ENCODE assay signal across 20 cellular contexts in genomic region chr21:37223804-37224345, GRCh38. TPM values are rescaled to one million over a fixed set of nuclear protein-coding genes. Genes with fewer than 3 reads are reported as not detected.
DNase-seq lines count a peak whose midpoint lies in the region; ATAC-seq and TF ChIP-seq lines count a peak whose summit lies in the region.
"Had no signal": no experiment of that assay in that cellular context is flagged by ENCODE, and none has a peak within 500 bp of the region (broad histone marks: within the 10 kb centered on the region; RNA-seq: fewer than 3 reads in every experiment).

No MANE protein-coding gene starts in this region.

- peak overlapping the region; percentile 21 for H3K4me3 Mint-ChIP-seq in T-helper 2 cell treated with Interferon-gamma antibody and Interleukin-4, amounts not matched to agents 5 μg/mL and 100 μg/mL, for 36 hours
- no peak overlapping the region for H3K4me3 Mint-ChIP-seq in CD4-positive, alpha-beta T cell
- H3K4me3 Mint-ChIP-seq in activated CD8-positive, alpha-beta T cell treated with anti-CD3 and anti-CD28 coated beads for 36 hours: peak overlapping the region; percentile 38
- H3K4me3 Mint-ChIP-seq in endothelial cell (ENCODE audit: unreplicated experiment): peak overlapping the region; percentile 56

- CTCF ChIA-PET in CD4-positive, alpha-beta T cell (lab: Charles Lee): no interaction called here
- CTCF ChIA-PET in activated CD8-positive, alpha-beta T cell treated with anti-CD3 and anti-CD28 coated beads for 36 hours (lab: Charles Lee): no interaction called here

- intact Hi-C loops in CD4-positive, alpha-beta T cell (cut with DNase I, micrococcal nuclease): loop anchor here (5.0 to 10.0 kb wide), 3 partner anchors 152 to 238 kb away; partner anchors contain the start of genes PIGP (in 1 of the 2) and TTC3 (in 1 of the 2)
- intact Hi-C loops in activated CD8-positive, alpha-beta T cell treated with anti-CD3 and anti-CD28 coated beads for 36 hours (cut with micrococcal nuclease): no loop called here
- intact Hi-C loops in posterior vena cava (cut with DNase I): no loop called here

- peaks cover 6% of the 10 kb centered on the region for H3K9me3 Mint-ChIP-seq in T-helper 2 cell treated with Interferon-gamma antibody and Interleukin-4, amounts not matched to agents 5 μg/mL and 100 μg/mL, for 36 hours
- no peaks in the 10 kb centered on the region for H3K9me3 Mint-ChIP-seq in CD4-positive, alpha-beta T cell
- no peaks in the 10 kb centered on the region for H3K9me3 Mint-ChIP-seq in activated CD8-positive, alpha-beta T cell treated with anti-CD3 and anti-CD28 coated beads for 36 hours
- H3K9me3 Mint-ChIP-seq in endothelial cell (ENCODE audit: unreplicated experiment): no peaks in the 10 kb centered on the region

- ATAC-seq in CD4-positive, alpha-beta T cell (ENCODE audit: poor library complexity): no peak
- ATAC-seq in activated CD8-positive, alpha-beta T cell treated with anti-CD3 and anti-CD28 coated beads for 36 hours: no peak

- H3K27me3 ChIP-seq in CD4-positive, alpha-beta T cell (ENCODE audit: control insufficient read depth, insufficient read depth, low read length): no peaks in the 10 kb centered on the region
- H3K27me3 ChIP-seq: MG63 had no signal

- no peak for DNase-seq in T-helper 2 cell treated with Interferon-gamma antibody and Interleukin-4, amounts not matched to agents 5 μg/mL and 100 μg/mL, for 36 hours (ENCODE audit: low spot score)
- DNase-seq in T-helper 2 cell (no peak), endothelial cell (ENCODE audit: low spot score) (no peak), posterior vena cava (ENCODE audit: low spot score) (no peak), HuH-7 (ENCODE audit: low spot score) (no peak), MV-4-11 (lab: John Stamatoyannopoulos, UW) (no peak)
- no peak for DNase-seq in CD4-positive, alpha-beta T cell
- DNase-seq in activated CD8-positive, alpha-beta T cell treated with anti-CD3 and anti-CD28 coated beads for 36 hours: no peak
- DNase-seq: activated CD4-positive, alpha-beta T cell treated with anti-CD3 and anti-CD28 coated beads, Interleukin-2, amount 50 U/mL, for 4 hours; activated T-cell treated with anti-CD3 and anti-CD28 coated beads, Interleukin-2, amount 50 U/mL, for 48 hours; AML-193; cortex of kidney; MG63; NCI-H1436 treated with DMSO at 0.1 percent for 48 hours; NCI-H748 treated with DMSO at 0.1 percent for 48 hours; nucleus accumbens; OCI-M1; stimulated activated CD4-positive, alpha-beta T cell treated with anti-CD3 and anti-CD28 coated beads, Interleukin-12 subunit alpha, Interleukin-12 subunit beta, amount 100 ng/mL, for 4 hours; T-helper 1 cell had no signal

- peaks cover 68% of the 10 kb centered on the region for H3K36me3 Mint-ChIP-seq in T-helper 2 cell treated with Interferon-gamma antibody and Interleukin-4, amounts not matched to agents 5 μg/mL and 100 μg/mL, for 36 hours (ENCODE audit: low read depth)
- H3K36me3 Mint-ChIP-seq in CD4-positive, alpha-beta T cell (ENCODE audit: low read depth): peaks cover 66% of the 10 kb centered on the region
- H3K36me3 Mint-ChIP-seq in activated CD8-positive, alpha-beta T cell treated with anti-CD3 and anti-CD28 coated beads for 36 hours (ENCODE audit: low read depth): peaks cover 76% of the 10 kb centered on the region
- peaks cover 55% of the 10 kb centered on the region for H3K36me3 Mint-ChIP-seq in endothelial cell (ENCODE audit: low read depth, unreplicated experiment)

- no peaks in the 10 kb centered on the region for H3K9me3 ChIP-seq in CD4-positive, alpha-beta T cell (ENCODE audit: control insufficient read depth, low read length)
- H3K9me3 ChIP-seq: MG63 had no signal

- H3K27me3 Mint-ChIP-seq in T-helper 2 cell treated with Interferon-gamma antibody and Interleukin-4, amounts not matched to agents 5 μg/mL and 100 μg/mL, for 36 hours (ENCODE audit: low read depth): no peaks in the 10 kb centered on the region
- no peaks in the 10 kb centered on the region for H3K27me3 Mint-ChIP-seq in CD4-positive, alpha-beta T cell
- no peaks in the 10 kb centered on the region for H3K27me3 Mint-ChIP-seq in activated CD8-positive, alpha-beta T cell treated with anti-CD3 and anti-CD28 coated beads for 36 hours
- peaks cover 8% of the 10 kb centered on the region for H3K27me3 Mint-ChIP-seq in endothelial cell (ENCODE audit: unreplicated experiment)

- TF ChIP-seq CTCF in CD4-positive, alpha-beta T cell (IDR thresholded peaks at IDR 0.05): no peak
- TF ChIP-seq CTCF in activated CD8-positive, alpha-beta T cell treated with anti-CD3 and anti-CD28 coated beads for 36 hours (IDR thresholded peaks at IDR 0.05): no peak
- TF ChIP-seq CTCF in endothelial cell (IDR thresholded peaks at IDR 0.05; ENCODE audit: unreplicated experiment): no peak

- H3K4me1 Mint-ChIP-seq in T-helper 2 cell treated with Interferon-gamma antibody and Interleukin-4, amounts not matched to agents 5 μg/mL and 100 μg/mL, for 36 hours (ENCODE audit: low read depth): peaks cover 45% of the 10 kb centered on the region
- peaks cover 63% of the 10 kb centered on the region for H3K4me1 Mint-ChIP-seq in CD4-positive, alpha-beta T cell (ENCODE audit: low read depth)
- peaks cover 65% of the 10 kb centered on the region for H3K4me1 Mint-ChIP-seq in activated CD8-positive, alpha-beta T cell treated with anti-CD3 and anti-CD28 coated beads for 36 hours (ENCODE audit: low read depth)
- H3K4me1 Mint-ChIP-seq in endothelial cell (ENCODE audit: unreplicated experiment): peaks cover 20% of the 10 kb centered on the region

- POLR2A ChIA-PET in CD4-positive, alpha-beta T cell (lab: Charles Lee): no interaction called here
- POLR2A ChIA-PET in activated CD8-positive, alpha-beta T cell treated with anti-CD3 and anti-CD28 coated beads for 36 hours (lab: Charles Lee): interaction anchor here (1.5 to 2.2 kb wide), 2 partner anchors 27 to 34 kb away, joined by 4 to 11 read pairs; no protein-coding TSS in a partner anchor

- H3K27ac Mint-ChIP-seq in T-helper 2 cell treated with Interferon-gamma antibody and Interleukin-4, amounts not matched to agents 5 μg/mL and 100 μg/mL, for 36 hours: peak overlapping the region; percentile 26
- H3K27ac Mint-ChIP-seq in CD4-positive, alpha-beta T cell: peak overlapping the region; percentile 58
- peak overlapping the region; percentile 95 for H3K27ac Mint-ChIP-seq in activated CD8-positive, alpha-beta T cell treated with anti-CD3 and anti-CD28 coated beads for 36 hours
- no peak overlapping the region for H3K27ac Mint-ChIP-seq in endothelial cell (ENCODE audit: unreplicated experiment)

- no peak overlapping the region for H3K27ac ChIP-seq in CD4-positive, alpha-beta T cell (ENCODE audit: low read depth, low read length)
- H3K27ac ChIP-seq: 22Rv1 had no signal

RNA-seq across cellular contexts. Expression of gene VPS26C, which starts 43.3 kb away (rescaled TPM):
- total RNA-seq in CD4-positive, alpha-beta T cell: 10 to 100 TPM; 31.8 to 36.0 TPM
- total RNA-seq in activated CD8-positive, alpha-beta T cell treated with anti-CD3 and anti-CD28 coated beads for 36 hours: 10 to 100 TPM; 70.9 to 73.4 TPM
- total RNA-seq in endothelial cell (ENCODE audit: unreplicated experiment): 63.8 TPM
- 10 to 100 TPM; 42.0 to 44.4 TPM for total RNA-seq in posterior vena cava

Comparison
In these comparisons a context has a peak if more than half of its experiments do, and no peak if none do; other contexts are left out.
1. intact Hi-C loops: an anchor here in CD4-positive, alpha-beta T cell (5.0 to 10.0 kb wide); none called in activated CD8-positive, alpha-beta T cell treated with anti-CD3 and anti-CD28 coated beads for 36 hours and posterior vena cava.